Comparison of ENCODE assay signal across 21 cellular contexts in genomic region chr11:86108890-86109638, GRCh38.
"Had no signal": no experiment of that assay in that cellular context is flagged by ENCODE, and none has a peak within 500 bp of the region (broad histone marks: within the 10 kb centered on the region; RNA-seq: fewer than 3 reads in every experiment).

No MANE protein-coding gene starts in this region.

- H3K27ac Mint-ChIP-seq: activated naive CD8-positive, alpha-beta T cell treated with anti-CD3 and anti-CD28 coated beads for 36 hours; nephron; T-cell; T-helper 2 cell treated with Interferon-gamma antibody and Interleukin-4, amounts not matched to agents 5 μg/mL and 100 μg/mL, for 36 hours had no signal

- H3K9me3 ChIP-seq: gastroesophageal sphincter, thoracic aorta, upper lobe of left lung had no signal

- DNase-seq: activated CD4-positive, alpha-beta T cell treated with anti-CD3 and anti-CD28 coated beads for 1 hour; activated CD4-positive, alpha-beta T cell treated with anti-CD3 and anti-CD28 coated beads, Interleukin-2, amount 50 U/mL, for 1 hour; activated naive CD4-positive, alpha-beta T cell treated with Interleukin-2 at 50 U/mL for 16 hours; activated naive CD8-positive, alpha-beta T cell treated with anti-CD3 and anti-CD28 coated beads for 36 hours; activated T-cell treated with anti-CD3 and anti-CD28 coated beads, Interleukin-2, amount 50 U/mL, for 4 hours; central memory CD4-positive, alpha-beta T cell; head of caudate nucleus; mesenchymal stem cell; nucleus accumbens; stimulated activated CD4-positive, alpha-beta T cell treated with anti-CD3 and anti-CD28 coated beads, Interleukin-2, amount 100 ng/mL, for 48 hours; stimulated activated CD8-positive, alpha-beta memory T cell treated with anti-CD3 and anti-CD28 coated beads, Interleukin-4, amount 100 ng/mL, for 48 hours; stimulated activated naive CD4-positive, alpha-beta T cell treated with Interleukin-2 at 50 U/mL for 16 hours; T-cell; upper lobe of left lung had no signal

- H3K4me3 ChIP-seq: coronary artery, gastroesophageal sphincter, thoracic aorta, upper lobe of left lung had no signal

- H3K4me1 ChIP-seq: gastroesophageal sphincter, upper lobe of left lung had no signal

- H3K27ac ChIP-seq: coronary artery, epithelial cell of prostate, gastroesophageal sphincter, thoracic aorta, upper lobe of left lung, VCaP had no signal

- H3K4me1 Mint-ChIP-seq: activated naive CD8-positive, alpha-beta T cell treated with anti-CD3 and anti-CD28 coated beads for 36 hours; nephron had no signal

- ATAC-seq: activated T-cell treated with anti-CD3 and anti-CD28 coated beads, Interleukin-2, amount 50 U/mL, for 4 hours; gastroesophageal sphincter; T-cell had no signal

- H3K36me3 ChIP-seq: gastroesophageal sphincter, thoracic aorta, upper lobe of left lung had no signal

- H3K27me3 Mint-ChIP-seq: activated naive CD8-positive, alpha-beta T cell treated with anti-CD3 and anti-CD28 coated beads for 36 hours; T-cell had no signal

- H3K9me3 Mint-ChIP-seq: activated naive CD8-positive, alpha-beta T cell treated with anti-CD3 and anti-CD28 coated beads for 36 hours; activated T-cell treated with anti-CD3 and anti-CD28 coated beads, Interleukin-2, amount 50 U/mL, for 4 hours; T-cell; T-helper 2 cell treated with Interferon-gamma antibody and Interleukin-4, amounts not matched to agents 5 μg/mL and 100 μg/mL, for 36 hours had no signal

- H3K27me3 ChIP-seq: gastroesophageal sphincter, upper lobe of left lung had no signal

- H3K36me3 Mint-ChIP-seq: activated naive CD8-positive, alpha-beta T cell treated with anti-CD3 and anti-CD28 coated beads for 36 hours; T-cell had no signal

- H3K4me3 Mint-ChIP-seq: activated naive CD8-positive, alpha-beta T cell treated with anti-CD3 and anti-CD28 coated beads for 36 hours; activated T-cell treated with anti-CD3 and anti-CD28 coated beads, Interleukin-2, amount 50 U/mL, for 4 hours; nephron; T-cell; T-helper 2 cell treated with Interferon-gamma antibody and Interleukin-4, amounts not matched to agents 5 μg/mL and 100 μg/mL, for 36 hours had no signal
